5 cellular contexts compared by ENCODE assay signal in the genomic region with DNA sequence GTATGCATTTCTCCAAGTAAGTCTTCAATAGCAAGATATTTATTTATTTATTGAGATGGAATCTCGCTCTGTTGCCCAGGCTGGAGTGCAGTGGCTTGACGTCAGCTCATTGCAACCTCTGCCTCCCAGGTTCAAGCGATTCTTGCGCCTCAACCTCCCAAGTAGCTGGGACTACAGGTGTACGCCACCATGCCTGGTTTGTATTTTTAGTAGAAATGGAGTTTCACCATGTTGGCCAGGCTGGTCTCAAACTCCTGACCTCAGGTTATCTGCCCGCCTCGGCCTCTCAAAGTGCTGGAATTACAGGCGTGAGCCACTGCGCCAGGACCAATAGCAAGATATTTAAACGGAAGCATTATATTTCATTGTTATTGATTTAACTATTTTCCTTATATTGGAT. TPM values are rescaled to one million over a fixed set of nuclear protein-coding genes. Genes with fewer than 3 reads are reported as not detected.
DNase-seq lines count a peak whose midpoint lies in the region; ATAC-seq lines count a peak whose summit lies in the region.
"Not testable (repeated sequence)": the region's sequence is repeated elsewhere in the genome, so short reads cannot be mapped to it uniquely, and the experiment has no call there.

No MANE protein-coding gene starts in this region.

- not testable (repeated sequence) for ATAC-seq in central memory CD8-positive, alpha-beta T cell (replicated peaks; ENCODE audit: extremely low read depth, poor library complexity, severe bottlenecking); naive thymus-derived CD8-positive, alpha-beta T cell

- H3K9me3 ChIP-seq in CD8-positive, alpha-beta memory T cell (ENCODE audit: low read length), result not testable (repeated sequence)

- not testable (repeated sequence) for H3K36me3 ChIP-seq in CD8-positive, alpha-beta memory T cell (ENCODE audit: insufficient read depth, low read length)

- not testable (repeated sequence) for H3K4me3 ChIP-seq in CD8-positive, alpha-beta memory T cell (ENCODE audit: low read length)

- not testable (repeated sequence) for H3K9me3 Mint-ChIP-seq in CD8-positive, alpha-beta memory T cell; T-helper 2 cell treated with Interferon-gamma antibody and Interleukin-4, amounts not matched to agents 5 μg/mL and 100 μg/mL, for 36 hours; activated T-helper 1 cell treated with anti-CD3 and anti-CD28 coated beads, Interleukin-12 subunit alpha, Interleukin-12 subunit beta, Interleukin-2, Interleukin-4 antibody, amounts not matched to agents 30 ng/mL and 10 ng/mL and 1 ng/mL, durations not matched to agents 14 hours and 24 hours and 36 hours; central memory CD8-positive, alpha-beta T cell; naive thymus-derived CD8-positive, alpha-beta T cell

- H3K27ac Mint-ChIP-seq in CD8-positive, alpha-beta memory T cell, result peak overlapping the region in 1 of 8 donors; percentile 57
- not testable (repeated sequence) for H3K27ac Mint-ChIP-seq in T-helper 2 cell treated with Interferon-gamma antibody and Interleukin-4, amounts not matched to agents 5 μg/mL and 100 μg/mL, for 36 hours; activated T-helper 1 cell treated with anti-CD3 and anti-CD28 coated beads, Interleukin-12 subunit alpha, Interleukin-12 subunit beta, Interleukin-2, Interleukin-4 antibody, amounts not matched to agents 30 ng/mL and 10 ng/mL and 1 ng/mL, durations not matched to agents 14 hours and 24 hours and 36 hours; central memory CD8-positive, alpha-beta T cell (ENCODE audit: low read depth)
- H3K27ac Mint-ChIP-seq in naive thymus-derived CD8-positive, alpha-beta T cell, result peak overlapping the region in 4 of 10 donors; percentile 32 to 58 (median 41)

- POLR2A ChIA-PET in CD8-positive, alpha-beta memory T cell (lab: Charles Lee); naive thymus-derived CD8-positive, alpha-beta T cell (lab: Charles Lee): not testable (repeated sequence)

- CTCF ChIA-PET in CD8-positive, alpha-beta memory T cell (lab: Charles Lee), result interaction anchor here (2.1 kb wide), 1 partner anchor 30 kb away, joined by 8 read pairs; a partner anchor contains a TSS

- not testable (repeated sequence) for DNase-seq in CD8-positive, alpha-beta memory T cell; T-helper 2 cell treated with Interferon-gamma antibody and Interleukin-4, amounts not matched to agents 5 μg/mL and 100 μg/mL, for 36 hours (ENCODE audit: low spot score); activated T-helper 1 cell treated with anti-CD3 and anti-CD28 coated beads, Interleukin-12 subunit alpha, Interleukin-12 subunit beta, Interleukin-2, Interleukin-4 antibody, amounts not matched to agents 30 ng/mL and 10 ng/mL and 1 ng/mL, durations not matched to agents 14 hours and 24 hours and 36 hours (ENCODE audit: low spot score); central memory CD8-positive, alpha-beta T cell (ENCODE audit: low spot score in 2 of 2); naive thymus-derived CD8-positive, alpha-beta T cell

- peaks cover 47% of the 10 kb centered on the region for H3K4me1 ChIP-seq in CD8-positive, alpha-beta memory T cell (ENCODE audit: insufficient read depth, low read length)

- not testable (repeated sequence) for H3K27ac ChIP-seq in CD8-positive, alpha-beta memory T cell (ENCODE audit: low read depth, low read length)

- not testable (repeated sequence) for H3K27me3 ChIP-seq in CD8-positive, alpha-beta memory T cell (ENCODE audit: insufficient read depth, low read length, poor library complexity, severe bottlenecking)

- intact Hi-C loops in activated T-helper 1 cell treated with anti-CD3 and anti-CD28 coated beads, Interleukin-12 subunit alpha, Interleukin-12 subunit beta, Interleukin-2, Interleukin-4 antibody, amounts not matched to agents 30 ng/mL and 10 ng/mL and 1 ng/mL, durations not matched to agents 14 hours and 24 hours and 36 hours (cut with micrococcal nuclease), result loop anchor here (2.0 to 5.0 kb wide), 2 partner anchors 21 to 768 kb away; a partner anchor contains a TSS

- peaks cover 51 to 69% (median 65%) of the 10 kb centered on the region in 3 donors for H3K4me1 Mint-ChIP-seq in CD8-positive, alpha-beta memory T cell
- H3K4me1 Mint-ChIP-seq in T-helper 2 cell treated with Interferon-gamma antibody and Interleukin-4, amounts not matched to agents 5 μg/mL and 100 μg/mL, for 36 hours (ENCODE audit: low read depth), result peaks cover 48% of the 10 kb centered on the region
- peaks cover 47% of the 10 kb centered on the region for H3K4me1 Mint-ChIP-seq in activated T-helper 1 cell treated with anti-CD3 and anti-CD28 coated beads, Interleukin-12 subunit alpha, Interleukin-12 subunit beta, Interleukin-2, Interleukin-4 antibody, amounts not matched to agents 30 ng/mL and 10 ng/mL and 1 ng/mL, durations not matched to agents 14 hours and 24 hours and 36 hours (ENCODE audit: low read depth)
- H3K4me1 Mint-ChIP-seq in central memory CD8-positive, alpha-beta T cell, result peaks cover 43% of the 10 kb centered on the region
- H3K4me1 Mint-ChIP-seq in naive thymus-derived CD8-positive, alpha-beta T cell, result peaks cover 22 to 68% (median 63%) of the 10 kb centered on the region in 4 donors

- H3K4me3 Mint-ChIP-seq in CD8-positive, alpha-beta memory T cell, result peak overlapping the region in 6 of 7 donors; percentile 12 to 87 (median 46)
- peak overlapping the region; percentile 96 for H3K4me3 Mint-ChIP-seq in T-helper 2 cell treated with Interferon-gamma antibody and Interleukin-4, amounts not matched to agents 5 μg/mL and 100 μg/mL, for 36 hours
- peak overlapping the region; percentile 56 for H3K4me3 Mint-ChIP-seq in activated T-helper 1 cell treated with anti-CD3 and anti-CD28 coated beads, Interleukin-12 subunit alpha, Interleukin-12 subunit beta, Interleukin-2, Interleukin-4 antibody, amounts not matched to agents 30 ng/mL and 10 ng/mL and 1 ng/mL, durations not matched to agents 14 hours and 24 hours and 36 hours
- H3K4me3 Mint-ChIP-seq in central memory CD8-positive, alpha-beta T cell, result peak overlapping the region; percentile 95
- H3K4me3 Mint-ChIP-seq in naive thymus-derived CD8-positive, alpha-beta T cell, result peak overlapping the region in 9 of 10 donors; percentile 12 to 97 (median 60)

- peaks cover 0 to 18% (median 4%) of the 10 kb centered on the region in 3 donors for H3K36me3 Mint-ChIP-seq in CD8-positive, alpha-beta memory T cell
- peaks cover 15% of the 10 kb centered on the region for H3K36me3 Mint-ChIP-seq in T-helper 2 cell treated with Interferon-gamma antibody and Interleukin-4, amounts not matched to agents 5 μg/mL and 100 μg/mL, for 36 hours (ENCODE audit: low read depth)
- H3K36me3 Mint-ChIP-seq in activated T-helper 1 cell treated with anti-CD3 and anti-CD28 coated beads, Interleukin-12 subunit alpha, Interleukin-12 subunit beta, Interleukin-2, Interleukin-4 antibody, amounts not matched to agents 30 ng/mL and 10 ng/mL and 1 ng/mL, durations not matched to agents 14 hours and 24 hours and 36 hours (ENCODE audit: low read depth), result peaks cover 10% of the 10 kb centered on the region
- peaks cover 11% of the 10 kb centered on the region for H3K36me3 Mint-ChIP-seq in central memory CD8-positive, alpha-beta T cell (ENCODE audit: insufficient read depth)
- H3K36me3 Mint-ChIP-seq in naive thymus-derived CD8-positive, alpha-beta T cell, result peaks cover 0 to 11% (median 0%) of the 10 kb centered on the region in 3 donors

- not testable (repeated sequence) for H3K27me3 Mint-ChIP-seq in CD8-positive, alpha-beta memory T cell; T-helper 2 cell treated with Interferon-gamma antibody and Interleukin-4, amounts not matched to agents 5 μg/mL and 100 μg/mL, for 36 hours (ENCODE audit: low read depth); activated T-helper 1 cell treated with anti-CD3 and anti-CD28 coated beads, Interleukin-12 subunit alpha, Interleukin-12 subunit beta, Interleukin-2, Interleukin-4 antibody, amounts not matched to agents 30 ng/mL and 10 ng/mL and 1 ng/mL, durations not matched to agents 14 hours and 24 hours and 36 hours (ENCODE audit: insufficient read depth); central memory CD8-positive, alpha-beta T cell; naive thymus-derived CD8-positive, alpha-beta T cell

RNA-seq across cellular contexts. Expression of a gene that starts 1.6 kb away (rescaled TPM):
- total RNA-seq in CD8-positive, alpha-beta memory T cell, result 10 to 100 TPM; 10.5 to 12.6 TPM
- 24.4 TPM for polyA plus RNA-seq in CD8-positive, alpha-beta memory T cell
- 14.0 and 17.6 TPM in 2 replicates for total RNA-seq in activated T-helper 1 cell treated with anti-CD3 and anti-CD28 coated beads, Interleukin-12 subunit alpha, Interleukin-12 subunit beta, Interleukin-2, Interleukin-4 antibody, amounts not matched to agents 30 ng/mL and 10 ng/mL and 1 ng/mL, durations not matched to agents 14 hours and 24 hours and 36 hours
- 10 to 100 TPM; 15.7 to 20.7 TPM for total RNA-seq in naive thymus-derived CD8-positive, alpha-beta T cell
- 10 to 100 TPM; 25.4 to 33.3 (median 28.6) TPM for polyA plus RNA-seq in naive thymus-derived CD8-positive, alpha-beta T cell

RNA-seq across cellular contexts. Expression of a gene that starts 1.7 kb away (rescaled TPM):
- total RNA-seq in CD8-positive, alpha-beta memory T cell, result under 1 TPM; 0.63 to 0.73 TPM
- polyA plus RNA-seq in CD8-positive, alpha-beta memory T cell, result 1.1 TPM
- 0.93 and 2.2 TPM in 2 replicates for total RNA-seq in activated T-helper 1 cell treated with anti-CD3 and anti-CD28 coated beads, Interleukin-12 subunit alpha, Interleukin-12 subunit beta, Interleukin-2, Interleukin-4 antibody, amounts not matched to agents 30 ng/mL and 10 ng/mL and 1 ng/mL, durations not matched to agents 14 hours and 24 hours and 36 hours
- total RNA-seq in naive thymus-derived CD8-positive, alpha-beta T cell, result 1 to 10 TPM; 2.6 to 4.1 TPM
- 1 to 10 TPM in 2 of 3 donors, under 1 TPM in 1; 0.73 to 2.0 (median 1.8) TPM for polyA plus RNA-seq in naive thymus-derived CD8-positive, alpha-beta T cell

RNA-seq across cellular contexts. Expression of a gene that starts 29.1 kb away (rescaled TPM):
- 100 to 1,000 TPM; 612 to 643 TPM for total RNA-seq in CD8-positive, alpha-beta memory T cell
- 306 TPM for polyA plus RNA-seq in CD8-positive, alpha-beta memory T cell
- total RNA-seq in activated T-helper 1 cell treated with anti-CD3 and anti-CD28 coated beads, Interleukin-12 subunit alpha, Interleukin-12 subunit beta, Interleukin-2, Interleukin-4 antibody, amounts not matched to agents 30 ng/mL and 10 ng/mL and 1 ng/mL, durations not matched to agents 14 hours and 24 hours and 36 hours, result 430 and 484 TPM in 2 replicates
- 100 to 1,000 TPM; 231 to 245 TPM for total RNA-seq in naive thymus-derived CD8-positive, alpha-beta T cell
- polyA plus RNA-seq in naive thymus-derived CD8-positive, alpha-beta T cell, result 100 to 1,000 TPM; 311 to 364 (median 348) TPM

Comparison
In these comparisons a context has a peak if more than half of its experiments do, and no peak if none do; other contexts are left out.
1. H3K4me3 Mint-ChIP-seq: peak in every context shown above with its lines; median percentile 96 in T-helper 2 cell treated with Interferon-gamma antibody and Interleukin-4, amounts not matched to agents 5 μg/mL and 100 μg/mL, for 36 hours; 95 in central memory CD8-positive, alpha-beta T cell; 60 in naive thymus-derived CD8-positive, alpha-beta T cell; 56 in activated T-helper 1 cell treated with anti-CD3 and anti-CD28 coated beads, Interleukin-12 subunit alpha, Interleukin-12 subunit beta, Interleukin-2, Interleukin-4 antibody, amounts not matched to agents 30 ng/mL and 10 ng/mL and 1 ng/mL, durations not matched to agents 14 hours and 24 hours and 36 hours; 46 in CD8-positive, alpha-beta memory T cell.